9 cellular contexts compared by ENCODE assay signal in genomic region chrX:153974726-153975286, GRCh38. TPM values are rescaled to one million over a fixed set of nuclear protein-coding genes. Genes with fewer than 3 reads are reported as not detected.
DNase-seq lines count a peak whose midpoint lies in the region; ATAC-seq and TF ChIP-seq lines count a peak whose summit lies in the region.
"Had no signal": no experiment of that assay in that cellular context is flagged by ENCODE, and none has a peak within 500 bp of the region (broad histone marks: within the 10 kb centered on the region; RNA-seq: fewer than 3 reads in every experiment).

No MANE protein-coding gene starts in this region.

- TF ChIP-seq POLR2A in esophagus muscularis mucosa (IDR thresholded peaks at IDR 0.05; ENCODE audit: low read depth) (no peak), spleen (IDR thresholded peaks at IDR 0.05) (no peak), ovary (IDR thresholded peaks at IDR 0.05) (no peak)

- H3K4me3 ChIP-seq in esophagus muscularis mucosa (no peak overlapping the region), spleen (peak overlapping the region in 1 of 8 donors; percentile 95), ovary (no peak overlapping the region)

- TF ChIP-seq EP300 in esophagus muscularis mucosa (IDR thresholded peaks at IDR 0.05) = no peak
- no peak for TF ChIP-seq EP300 in ovary (IDR thresholded peaks at IDR 0.05)

- peaks cover 14 to 22% (median 19%) of the 10 kb centered on the region in 4 donors for H3K4me1 ChIP-seq in esophagus muscularis mucosa
- peaks cover 11 to 27% (median 22%) of the 10 kb centered on the region in 6 donors for H3K4me1 ChIP-seq in spleen
- H3K4me1 ChIP-seq in ovary (ENCODE audit: insufficient read depth) = peaks cover 10% of the 10 kb centered on the region

- no peaks in the 10 kb centered on the region for H3K9me3 Mint-ChIP-seq in activated CD4-positive, alpha-beta T cell treated with anti-CD3 and anti-CD28 coated beads, Interleukin-2, amount 10 ng/mL, durations not matched to agents 24 days and 14 days

- no peak for DNase-seq in activated CD4-positive, alpha-beta T cell treated with anti-CD3 and anti-CD28 coated beads, Interleukin-2, amount 10 ng/mL, durations not matched to agents 24 days and 14 days
- DNase-seq in activated CD4-positive, alpha-beta T cell treated with anti-CD3 and anti-CD28 coated beads, Interleukin-2, amount 50 U/mL, for 1 hour = no peak
- DNase-seq in RWPE1 (ENCODE audit: low spot score) (no peak), esophagus muscularis mucosa (ENCODE audit: extremely low spot score) (no peak), spleen (peak; percentile 76), NCI-H446 (lab: John Stamatoyannopoulos, UW) (no peak), ovary (no peak)
- DNase-seq: NCI-H1436 treated with DMSO at 0.1 percent for 48 hours had no signal

- ATAC-seq in SK-N-SH treated with all-trans-retinoic acid at 6 μM for 48 hours = no peak

- 88% methylated on average over 3 of the region's 3 CpGs for WGBS in esophagus muscularis mucosa
- WGBS in spleen, 5 donors = 29 to 68% (median 61%) methylated on average over 2 to 3 of the region's 3 CpGs
- 81 to 91% (median 84%) methylated on average over 3 of the region's 3 CpGs for WGBS in ovary, 3 donors

- H3K36me3 ChIP-seq in esophagus muscularis mucosa (no peaks in the 10 kb centered on the region), spleen (no peaks in the 10 kb centered on the region), ovary (no peaks in the 10 kb centered on the region)

- H3K27ac ChIP-seq in RWPE1 = peak overlapping the region; percentile 97
- peak overlapping the region in 3 of 4 donors; percentile 95 to 99 (median 98) for H3K27ac ChIP-seq in esophagus muscularis mucosa (replicated peaks in 1 of 4)
- H3K27ac ChIP-seq in spleen = peak overlapping the region in 7 of 8 donors; percentile 98 to 100 (median 99)
- H3K27ac ChIP-seq in ovary = no peak overlapping the region

- peak overlapping the region; percentile 92 for H3K27ac Mint-ChIP-seq in activated CD4-positive, alpha-beta T cell treated with anti-CD3 and anti-CD28 coated beads, Interleukin-2, amount 10 ng/mL, durations not matched to agents 24 days and 14 days

- no peaks in the 10 kb centered on the region for H3K27me3 Mint-ChIP-seq in activated CD4-positive, alpha-beta T cell treated with anti-CD3 and anti-CD28 coated beads, Interleukin-2, amount 10 ng/mL, durations not matched to agents 24 days and 14 days

- TF ChIP-seq CTCF in RWPE1 (conservative IDR thresholded peaks at IDR 0.05; ENCODE audit: low read depth) (no peak), esophagus muscularis mucosa (IDR thresholded peaks at IDR 0.05) (no peak), spleen (IDR thresholded peaks at IDR 0.05 in 8 of 11, conservative IDR thresholded peaks at IDR 0.05 in 3 of 11) (no peak), ovary (IDR thresholded peaks at IDR 0.05) (no peak)

- H3K27me3 ChIP-seq in esophagus muscularis mucosa (no peaks in the 10 kb centered on the region), spleen (replicated peaks in 1 of 7) (no peaks in the 10 kb centered on the region), ovary (no peaks in the 10 kb centered on the region)

- H3K4me3 Mint-ChIP-seq in activated CD4-positive, alpha-beta T cell treated with anti-CD3 and anti-CD28 coated beads, Interleukin-2, amount 10 ng/mL, durations not matched to agents 24 days and 14 days = peak overlapping the region; percentile 90

- H3K9me3 ChIP-seq in esophagus muscularis mucosa (no peaks in the 10 kb centered on the region), spleen (no peaks in the 10 kb centered on the region), ovary (no peaks in the 10 kb centered on the region)

- H3K4me1 Mint-ChIP-seq in activated CD4-positive, alpha-beta T cell treated with anti-CD3 and anti-CD28 coated beads, Interleukin-2, amount 10 ng/mL, durations not matched to agents 24 days and 14 days = peaks cover 15% of the 10 kb centered on the region

- CTCF ChIA-PET in RWPE1 (lab: Yijun Ruan, JAX) = interaction anchor here (1.0 kb wide), 1 partner anchor 39 kb away, joined by 3 read pairs; no protein-coding TSS in a partner anchor

- no peaks in the 10 kb centered on the region for H3K36me3 Mint-ChIP-seq in activated CD4-positive, alpha-beta T cell treated with anti-CD3 and anti-CD28 coated beads, Interleukin-2, amount 10 ng/mL, durations not matched to agents 24 days and 14 days (ENCODE audit: low read depth)

- intact Hi-C loops in activated CD4-positive, alpha-beta T cell treated with anti-CD3 and anti-CD28 coated beads, Interleukin-2, amount 10 ng/mL, durations not matched to agents 24 days and 14 days (cut with micrococcal nuclease) = loop anchor here (5.0 kb wide), 1 partner anchor 122 kb away; the partner anchor contains the start of gene MECP2
- intact Hi-C loops in esophagus muscularis mucosa (cut with DNase I) (no loop called here), spleen (cut with DNase I; ENCODE audit: low total_unique reads) (no loop called here), ovary (cut with DNase I) (no loop called here)

- POLR2A ChIA-PET in RWPE1 (lab: Yijun Ruan, JAX; ENCODE audit: low non-redundant PET) = no interaction called here

TF ChIP-seq in SK-N-SH treated with all-trans-retinoic acid at 6 μM for 48 hours, 23 proteins besides CTCF, POLR2A, EP300 and RAD21:
- no peak for TF ChIP-seq CSRNP3 (CRISPR knock-in tag; IDR thresholded peaks at IDR 0.05)
- no peak for TF ChIP-seq RARB (CRISPR knock-in tag; IDR thresholded peaks at IDR 0.05)
- no peak for TF ChIP-seq ARNTL (CRISPR knock-in tag; IDR thresholded peaks at IDR 0.05; ENCODE audit: borderline replicate concordance, low read depth)
- TF ChIP-seq OSR1 (CRISPR knock-in tag; IDR thresholded peaks at IDR 0.05) = no peak
- no peak for TF ChIP-seq ZNF565 (CRISPR knock-in tag; conservative IDR thresholded peaks at IDR 0.05; ENCODE audit: low read depth)
- TF ChIP-seq PPARA (CRISPR knock-in tag; IDR thresholded peaks at IDR 0.05; ENCODE audit: borderline replicate concordance) = no peak
- TF ChIP-seq ZFP30 (CRISPR knock-in tag; IDR thresholded peaks at IDR 0.05) = no peak

RNA-seq across cellular contexts. Expression of gene TMEM187, which starts 2.3 kb away (rescaled TPM):
- 2.4 and 3.8 TPM in 2 replicates for total RNA-seq in activated CD4-positive, alpha-beta T cell treated with anti-CD3 and anti-CD28 coated beads, Interleukin-2, amount 10 ng/mL, durations not matched to agents 24 days and 14 days
- total RNA-seq in esophagus muscularis mucosa (1 to 10 TPM; 3.6 to 6.9 (median 6.1) TPM), spleen (10 to 100 TPM in 1 of 7 donors, 1 to 10 TPM in 6; 2.0 to 12.2 (median 6.2) TPM), ovary (10 to 100 TPM in 3 of 7 donors, 1 to 10 TPM in 4; 4.4 to 11.6 (median 9.4) TPM)
- polyA plus RNA-seq in spleen (1 to 10 TPM; 3.3 to 7.4 (median 4.9) TPM), ovary (1 to 10 TPM; 2.6 to 9.8 TPM)

RNA-seq across cellular contexts. Expression of gene HCFC1, which starts 3.2 kb away (rescaled TPM):
- 107 and 109 TPM in 2 replicates for total RNA-seq in activated CD4-positive, alpha-beta T cell treated with anti-CD3 and anti-CD28 coated beads, Interleukin-2, amount 10 ng/mL, durations not matched to agents 24 days and 14 days
- 100 to 1,000 TPM in 1 of 4 donors, 10 to 100 TPM in 3; 50.7 to 102 (median 60.8) TPM for total RNA-seq in esophagus muscularis mucosa
- total RNA-seq in spleen = 10 to 100 TPM; 50.6 to 86.5 (median 62.1) TPM
- 10 to 100 TPM in 2 of 3 donors, 1 to 10 TPM in 1; 9.5 to 22.7 (median 11.4) TPM for polyA plus RNA-seq in spleen
- total RNA-seq in ovary = 10 to 100 TPM; 26.3 to 62.5 (median 53.1) TPM
- 10 to 100 TPM; 13.3 to 19.7 TPM for polyA plus RNA-seq in ovary

RNA-seq across cellular contexts. Expression of gene RENBP, which starts 30.4 kb away (rescaled TPM):
- 13.7 and 15.1 TPM in 2 replicates for total RNA-seq in activated CD4-positive, alpha-beta T cell treated with anti-CD3 and anti-CD28 coated beads, Interleukin-2, amount 10 ng/mL, durations not matched to agents 24 days and 14 days
- total RNA-seq in esophagus muscularis mucosa (10 to 100 TPM in 1 of 4 donors, 1 to 10 TPM in 3; 8.0 to 12.6 (median 9.1) TPM), spleen (100 to 1,000 TPM in 1 of 7 donors, 10 to 100 TPM in 6; 42.0 to 105 (median 63.6) TPM), ovary (1 to 10 TPM in 6 of 7 donors, under 1 TPM in 1; 0.80 to 4.9 (median 2.5) TPM)
- polyA plus RNA-seq in spleen (10 to 100 TPM; 44.3 to 91.3 (median 47.9) TPM), ovary (1 to 10 TPM; 1.2 to 2.8 TPM)

RNA-seq across cellular contexts. Expression of gene NAA10, which starts 40.0 kb away (rescaled TPM):
- total RNA-seq in activated CD4-positive, alpha-beta T cell treated with anti-CD3 and anti-CD28 coated beads, Interleukin-2, amount 10 ng/mL, durations not matched to agents 24 days and 14 days = 153 and 168 TPM in 2 replicates
- total RNA-seq in esophagus muscularis mucosa (100 to 1,000 TPM in 2 of 4 donors, 10 to 100 TPM in 2; 89.3 to 106 (median 95.4) TPM), spleen (10 to 100 TPM; 56.4 to 89.1 (median 85.5) TPM), ovary (10 to 100 TPM; 36.7 to 95.5 (median 64.2) TPM)
- polyA plus RNA-seq in spleen (100 to 1,000 TPM; 123 to 174 (median 168) TPM), ovary (10 to 100 TPM; 64.9 to 87.3 TPM)

RNA-seq across cellular contexts. Expression of gene IRAK1, which starts 44.9 kb away (rescaled TPM):
- total RNA-seq in activated CD4-positive, alpha-beta T cell treated with anti-CD3 and anti-CD28 coated beads, Interleukin-2, amount 10 ng/mL, durations not matched to agents 24 days and 14 days = 177 and 192 TPM in 2 replicates
- total RNA-seq in esophagus muscularis mucosa (10 to 100 TPM; 50.5 to 74.9 (median 67.6) TPM), spleen (100 to 1,000 TPM in 2 of 7 donors, 10 to 100 TPM in 5; 86.2 to 118 (median 91.1) TPM), ovary (10 to 100 TPM; 17.0 to 97.4 (median 52.6) TPM)
- polyA plus RNA-seq in spleen (10 to 100 TPM; 46.4 to 85.2 (median 55.2) TPM), ovary (10 to 100 TPM; 10.5 to 25.8 TPM)

Comparison
In these comparisons a context has a peak if more than half of its experiments do, and no peak if none do; other contexts are left out.
1. H3K27ac ChIP-seq: peak in RWPE1 (single experiment), esophagus muscularis mucosa (3 of 4) and spleen (7 of 8); none in ovary (0 of 2).